Comparison of ENCODE assay signal across 12 cellular contexts in the genomic region with DNA sequence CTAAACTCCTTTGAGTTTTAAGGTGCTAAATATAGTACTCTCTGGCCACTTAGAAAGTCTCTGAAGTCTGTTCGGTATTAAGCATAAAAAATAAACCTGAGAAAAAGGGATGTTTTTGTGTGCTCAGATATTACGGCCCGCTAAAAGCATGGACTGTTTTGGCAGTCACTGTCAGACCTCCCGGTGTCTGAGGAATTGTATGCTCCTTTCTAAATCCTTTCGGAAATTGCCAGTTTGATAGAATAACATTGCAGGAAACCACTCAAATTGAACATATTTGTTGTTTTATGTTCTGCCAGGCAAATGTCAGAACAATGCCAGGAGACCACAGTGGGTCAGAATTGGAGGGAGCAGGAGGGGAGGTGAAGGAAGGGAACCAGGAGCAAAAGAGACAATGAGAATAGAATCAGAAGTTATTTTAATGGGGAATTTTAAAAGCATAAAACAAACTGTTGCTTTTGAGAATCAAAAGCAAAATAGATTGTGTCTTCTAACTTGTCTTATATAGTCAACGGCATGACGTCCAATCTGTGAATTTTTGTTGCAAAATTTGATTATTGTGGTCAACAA.
A peak's percentile ranks its signal among the peaks of the same experiment; 100 is the strongest.
DNase-seq lines count a peak whose midpoint lies in the region; ATAC-seq and TF ChIP-seq lines count a peak whose summit lies in the region.
"Had no signal": no experiment of that assay in that cellular context is flagged by ENCODE, and none has a peak within 500 bp of the region (broad histone marks: within the 10 kb centered on the region; RNA-seq: fewer than 3 reads in every experiment).

No MANE protein-coding gene starts in this region.

- H3K27me3 Mint-ChIP-seq in mesothelial cell of epicardium (ENCODE audit: low read depth) = no peaks in the 10 kb centered on the region
- H3K27me3 Mint-ChIP-seq in type B pancreatic cell = no peaks in the 10 kb centered on the region
- H3K27me3 Mint-ChIP-seq: stimulated activated memory B cell treated with anti-CD40 and anti-IgM and Interleukin-4, amounts not matched to agents 10 μg/mL and 1 μg/mL and 100 μg/mL, for 72 hours had no signal

- DNase-seq in DMS 273 (lab: John Stamatoyannopoulos, UW; ENCODE audit: unreplicated experiment) = peak; percentile 1
- no peak for DNase-seq in DMS 273 treated with DMSO at 0.1 percent for 48 hours (lab: John Stamatoyannopoulos, UW)
- peak; percentile 93 to 95 for DNase-seq in cerebellar nuclear complex (lab: John Stamatoyannopoulos, UW)
- DNase-seq in mesothelial cell of epicardium (ENCODE audit: low spot score in 2 of 2, unreplicated experiment in 2 of 2) = no peak
- no peak for DNase-seq in type B pancreatic cell (ENCODE audit: extremely low spot score, unreplicated experiment)
- DNase-seq in OCI-M2 (lab: John Stamatoyannopoulos, UW; ENCODE audit: unreplicated experiment) = no peak
- no peak for DNase-seq in SHP77 treated with DMSO at 0.1 percent for 48 hours (lab: John Stamatoyannopoulos, UW)
- DNase-seq: activated gamma-delta T cell treated with Interleukin-2 at 50 U/mL for 16 hours, glutamatergic neuron, posterior cingulate gyrus had no signal

- H3K4me1 Mint-ChIP-seq in mesothelial cell of epicardium = peaks cover 29% of the 10 kb centered on the region
- peaks cover 21% of the 10 kb centered on the region for H3K4me1 Mint-ChIP-seq in type B pancreatic cell (ENCODE audit: unreplicated experiment)
- H3K4me1 Mint-ChIP-seq: stimulated activated memory B cell treated with anti-CD40 and anti-IgM and Interleukin-4, amounts not matched to agents 10 μg/mL and 1 μg/mL and 100 μg/mL, for 72 hours had no signal

- H3K27ac Mint-ChIP-seq in mesothelial cell of epicardium (peak overlapping the region; percentile 79), type B pancreatic cell (no peak overlapping the region)
- H3K27ac Mint-ChIP-seq: stimulated activated memory B cell treated with anti-CD40 and anti-IgM and Interleukin-4, amounts not matched to agents 10 μg/mL and 1 μg/mL and 100 μg/mL, for 72 hours had no signal

- TF ChIP-seq CTCF in mesothelial cell of epicardium (IDR thresholded peaks at IDR 0.05; ENCODE audit: unreplicated experiment) (no peak), type B pancreatic cell (conservative IDR thresholded peaks at IDR 0.05) (no peak)

- ATAC-seq in GM18520 (IDR thresholded peaks at IDR 0.05; ENCODE audit: unreplicated experiment) = no peak
- ATAC-seq: stimulated activated memory B cell treated with anti-CD40 and anti-IgM and Interleukin-4, amounts not matched to agents 10 μg/mL and 1 μg/mL and 100 μg/mL, for 72 hours had no signal

- H3K36me3 Mint-ChIP-seq in mesothelial cell of epicardium (no peaks in the 10 kb centered on the region), type B pancreatic cell (no peaks in the 10 kb centered on the region)
- H3K36me3 Mint-ChIP-seq: stimulated activated memory B cell treated with anti-CD40 and anti-IgM and Interleukin-4, amounts not matched to agents 10 μg/mL and 1 μg/mL and 100 μg/mL, for 72 hours had no signal

- H3K4me3 Mint-ChIP-seq in mesothelial cell of epicardium (no peak overlapping the region), type B pancreatic cell (peak overlapping the region; percentile 11)
- H3K4me3 Mint-ChIP-seq: stimulated activated memory B cell treated with anti-CD40 and anti-IgM and Interleukin-4, amounts not matched to agents 10 μg/mL and 1 μg/mL and 100 μg/mL, for 72 hours had no signal

- no peaks in the 10 kb centered on the region for H3K9me3 Mint-ChIP-seq in mesothelial cell of epicardium
- no peaks in the 10 kb centered on the region for H3K9me3 Mint-ChIP-seq in type B pancreatic cell
- H3K9me3 Mint-ChIP-seq: stimulated activated memory B cell treated with anti-CD40 and anti-IgM and Interleukin-4, amounts not matched to agents 10 μg/mL and 1 μg/mL and 100 μg/mL, for 72 hours had no signal

Comparison
In these comparisons a context has a peak if more than half of its experiments do, and no peak if none do; other contexts are left out.
1. DNase-seq: peak in DMS 273 (single experiment) and cerebellar nuclear complex (2 of 2); none in DMS 273 treated with DMSO at 0.1 percent for 48 hours (single experiment), mesothelial cell of epicardium (0 of 2), type B pancreatic cell (single experiment), OCI-M2 (single experiment) and SHP77 treated with DMSO at 0.1 percent for 48 hours (single experiment).